Comparison of ENCODE assay signal across 1 cellular context in genomic region chr22:39229688-39230260, GRCh38.
TF ChIP-seq lines count a peak whose summit lies in the region.

No MANE protein-coding gene starts in this region.

TF ChIP-seq in K562, 482 proteins besides CTCF, POLR2A, EP300 and RAD21:
- TF ChIP-seq ZFP36 (IDR thresholded peaks at IDR 0.05; ENCODE audit: low read depth, low read length, partially characterized antibody) (peak; percentile 78), ZNF696 (CRISPR knock-in tag; conservative IDR thresholded peaks at IDR 0.05) (no peak)
TF ChIP-seq in K562: peak in this region for 1.
